8 cellular contexts compared by ENCODE assay signal in genomic region chr16:78002915-78003538, GRCh38. TPM values are rescaled to one million over a fixed set of nuclear protein-coding genes. Genes with fewer than 3 reads are reported as not detected.
DNase-seq lines count a peak whose midpoint lies in the region; ATAC-seq and TF ChIP-seq lines count a peak whose summit lies in the region.

No MANE protein-coding gene starts in this region.

- H3K27me3 Mint-ChIP-seq in activated B cell treated with CpG ODN at 0.5 μM for 24 hours = peaks cover 7% of the 10 kb centered on the region

- ATAC-seq in GM19023 (IDR thresholded peaks at IDR 0.05; ENCODE audit: unreplicated experiment) (peak; percentile 96), HG03139 (IDR thresholded peaks at IDR 0.05; ENCODE audit: unreplicated experiment) (peak; percentile 98), activated B cell treated with CpG ODN at 0.5 μM for 24 hours (ENCODE audit: low read depth) (peak; percentile 78), left colon (peak; percentile 86)

- DNase-seq in Ammon's horn (ENCODE audit: low spot score) (peak; percentile 85), NCI-H2227 (lab: John Stamatoyannopoulos, UW; ENCODE audit: unreplicated experiment) (peak; percentile 92), activated B cell treated with CpG ODN at 0.5 μM for 24 hours (peak; percentile 22), cerebellar cortex (ENCODE audit: low spot score) (peak; percentile 88), left colon (peak; percentile 69 to 80)
- peak; percentile 71 to 72 for DNase-seq in stimulated activated CD4-positive, alpha-beta T cell treated with anti-CD3 and anti-CD28 coated beads, Interleukin-2, amount 100 ng/mL, for 48 hours

- CTCF ChIA-PET in activated B cell treated with CpG ODN at 0.5 μM for 24 hours (lab: Charles Lee) = interaction anchor here (0.9 to 2.5 kb wide), 4 partner anchors 23 to 328 kb away, joined by 3 to 9 read pairs (median 7); no protein-coding TSS in a partner anchor

- POLR2A ChIA-PET in activated B cell treated with CpG ODN at 0.5 μM for 24 hours (lab: Charles Lee) = no interaction called here

- H3K4me3 Mint-ChIP-seq in activated B cell treated with CpG ODN at 0.5 μM for 24 hours = no peak overlapping the region

- H3K9me3 Mint-ChIP-seq in activated B cell treated with CpG ODN at 0.5 μM for 24 hours = no peaks in the 10 kb centered on the region

- intact Hi-C loops in activated B cell treated with CpG ODN at 0.5 μM for 24 hours (cut with micrococcal nuclease) (loop anchor here (1.0 kb wide), 1 partner anchor 328 kb away; no protein-coding TSS in a partner anchor), left colon (cut with DNase I, micrococcal nuclease) (no loop called here)

- H3K4me1 Mint-ChIP-seq in activated B cell treated with CpG ODN at 0.5 μM for 24 hours = no peaks in the 10 kb centered on the region

- no peak overlapping the region for H3K27ac Mint-ChIP-seq in activated B cell treated with CpG ODN at 0.5 μM for 24 hours

- TF ChIP-seq CTCF in activated B cell treated with CpG ODN at 0.5 μM for 24 hours (IDR thresholded peaks at IDR 0.05) = no peak

- H3K36me3 Mint-ChIP-seq in activated B cell treated with CpG ODN at 0.5 μM for 24 hours (ENCODE audit: low read depth) = no peaks in the 10 kb centered on the region

RNA-seq across cellular contexts. Expression of gene CLEC3A, which starts 19.3 kb away (rescaled TPM):
- total RNA-seq in activated B cell treated with CpG ODN at 0.5 μM for 24 hours (not detected in 2 replicates), left colon (not detected)

Comparison
In these comparisons a context has a peak if more than half of its experiments do, and no peak if none do; other contexts are left out.
1. Peak in every context shown above with its lines: DNase-seq and ATAC-seq.
2. DNase-seq: peak in every context shown above with its lines; median percentile 92 in NCI-H2227; 88 in cerebellar cortex; 85 in Ammon's horn; 74 in left colon; 72 in stimulated activated CD4-positive, alpha-beta T cell treated with anti-CD3 and anti-CD28 coated beads, Interleukin-2, amount 100 ng/mL, for 48 hours; 22 in activated B cell treated with CpG ODN at 0.5 μM for 24 hours.